8 cellular contexts compared by ENCODE assay signal in genomic region chr9:91659529-91660294, GRCh38.
A peak's percentile ranks its signal among the peaks of the same experiment; 100 is the strongest.
DNase-seq lines count a peak whose midpoint lies in the region; ATAC-seq and TF ChIP-seq lines count a peak whose summit lies in the region.

No MANE protein-coding gene starts in this region.

- TF ChIP-seq EP300 in upper lobe of left lung (IDR thresholded peaks at IDR 0.05) = no peak

- H3K9me2 ChIP-seq in PC-3 (replicated peaks; ENCODE audit: low read length) = no peaks in the 10 kb centered on the region

- H3K79me2 ChIP-seq in PC-3 (ENCODE audit: low read length) = no peaks in the 10 kb centered on the region

- H4K20me1 ChIP-seq in PC-3 (ENCODE audit: low read length) = no peaks in the 10 kb centered on the region

- POLR2A ChIA-PET in PC-3 (lab: Charles Lee; ENCODE audit: unreplicated experiment) = no interaction called here

- DNase-seq in heart right ventricle (no peak), Right ventricle myocardium superior (no peak), PC-3 (peak; percentile 23), fibroblast of peridontal ligament (ENCODE audit: extremely low read depth) (peak; percentile 6), upper lobe of left lung (no peak), NCI-H2029 treated with DMSO at 0.1 percent for 48 hours (lab: John Stamatoyannopoulos, UW) (no peak)

- intact Hi-C loops in heart right ventricle (cut with DNase I) (loop anchor here in 1 of 10 donors (10.0 kb wide), 1 partner anchor 75 kb away; no protein-coding TSS in a partner anchor), Right ventricle myocardium superior (cut with DNase I) (no loop called here), PC-3 (cut with micrococcal nuclease) (loop anchor here (1.0 to 2.0 kb wide), 2 partner anchors 21 to 68 kb away; no protein-coding TSS in a partner anchor)

- H3K27me3 ChIP-seq in heart right ventricle = no peaks in the 10 kb centered on the region
- H3K27me3 ChIP-seq in PC-3 (ENCODE audit: low read length) = no peaks in the 10 kb centered on the region
- H3K27me3 ChIP-seq in upper lobe of left lung = no peaks in the 10 kb centered on the region

- CTCF ChIA-PET in PC-3 (lab: Charles Lee) = interaction anchor here (0.5 to 0.6 kb wide), 2 partner anchors 67 to 105 kb away, joined by 3 to 7 read pairs; no protein-coding TSS in a partner anchor

- no peak overlapping the region for H3K27ac ChIP-seq in heart right ventricle
- no peak overlapping the region for H3K27ac ChIP-seq in PC-3 (ENCODE audit: low read length)
- no peak overlapping the region for H3K27ac ChIP-seq in upper lobe of left lung

- 68 to 69% methylated on average over 4 of the region's 4 CpGs for WGBS in heart right ventricle, 2 donors
- WGBS in upper lobe of left lung, 2 donors = 65 to 67% methylated on average over 4 of the region's 4 CpGs

- H3K4me1 ChIP-seq in heart right ventricle = no peaks in the 10 kb centered on the region
- no peaks in the 10 kb centered on the region for H3K4me1 ChIP-seq in PC-3 (ENCODE audit: insufficient read depth, low read length)
- H3K4me1 ChIP-seq in upper lobe of left lung = no peaks in the 10 kb centered on the region

- H3K9me3 ChIP-seq in heart right ventricle (no peaks in the 10 kb centered on the region), PC-3 (ENCODE audit: low read length) (no peaks in the 10 kb centered on the region), upper lobe of left lung (no peaks in the 10 kb centered on the region)

- TF ChIP-seq CTCF in heart right ventricle (IDR thresholded peaks at IDR 0.05) (peak in 5 of 9 donors; percentile 11 to 37 (median 25)), PC-3 (conservative IDR thresholded peaks at IDR 0.05; ENCODE audit: low read depth, low read length) (peak; percentile 58), upper lobe of left lung (IDR thresholded peaks at IDR 0.05) (peak in 4 of 6 experiments; percentile 18 to 31 (median 25))

- H3K9ac ChIP-seq in PC-3 (ENCODE audit: low read length) = no peak overlapping the region

- no peaks in the 10 kb centered on the region for H3F3A ChIP-seq in PC-3 (ENCODE audit: low read length, unreplicated experiment)

- no peak overlapping the region for H2AFZ ChIP-seq in PC-3 (ENCODE audit: low read length)

- H3K36me3 ChIP-seq in heart right ventricle (no peaks in the 10 kb centered on the region), PC-3 (ENCODE audit: low read depth, low read length) (no peaks in the 10 kb centered on the region), upper lobe of left lung (no peaks in the 10 kb centered on the region)

- no peak overlapping the region for H3K4me3 ChIP-seq in heart right ventricle
- H3K4me3 ChIP-seq in PC-3 (ENCODE audit: low read length) = no peak overlapping the region
- H3K4me3 ChIP-seq in upper lobe of left lung = no peak overlapping the region

- BruUV-seq in PC-3 (replicated peaks; lab: Mats Ljungman, UMichigan) = no TSS peak

- ATAC-seq in heart right ventricle = no peak
- ATAC-seq in Right ventricle myocardium superior (ENCODE audit: poor library complexity) = no peak
- peak; percentile 92 for ATAC-seq in PC-3
- no peak for ATAC-seq in upper lobe of left lung (ENCODE audit: low FRiP score in 2 of 2)
- no peak for ATAC-seq in GM19452 (IDR thresholded peaks at IDR 0.05; ENCODE audit: unreplicated experiment)
- no peak for ATAC-seq in HG02938 (IDR thresholded peaks at IDR 0.05; ENCODE audit: unreplicated experiment)

- H3K4me2 ChIP-seq in PC-3 (ENCODE audit: low read length) = no peak overlapping the region

- TF ChIP-seq POLR2A in upper lobe of left lung (IDR thresholded peaks at IDR 0.05) = no peak

Comparison
In these comparisons a context has a peak if more than half of its experiments do, and no peak if none do; other contexts are left out.
1. DNase-seq: peak in PC-3 (single experiment) and fibroblast of peridontal ligament (single experiment); none in heart right ventricle (0 of 2), Right ventricle myocardium superior (single experiment), upper lobe of left lung (0 of 2) and NCI-H2029 treated with DMSO at 0.1 percent for 48 hours (single experiment).
2. Peak in every context shown above with its lines, with median percentiles within 50 percentile points of each other: CTCF ChIP-seq.